ENCODE assay signal across 15 cellular contexts in the genomic region with DNA sequence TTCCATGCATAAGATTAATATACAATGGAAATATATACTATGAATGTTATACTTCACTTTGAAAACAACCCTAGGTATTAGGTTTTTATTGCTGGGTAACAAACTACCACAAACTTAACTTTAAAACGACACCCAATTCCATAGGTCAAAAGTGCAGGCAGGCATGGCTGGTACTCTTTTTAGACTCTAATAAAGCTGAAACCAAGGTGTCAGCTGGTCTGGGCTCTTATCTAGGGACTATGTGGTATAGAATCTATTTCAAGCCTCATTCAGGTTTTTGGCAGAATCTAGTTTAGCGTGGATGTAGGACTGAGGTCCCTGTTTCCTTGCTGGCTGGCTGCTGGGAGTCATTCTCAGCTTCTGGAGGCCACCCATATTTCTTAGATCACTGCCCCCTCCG.
DNase-seq lines count a peak whose midpoint lies in the region; ATAC-seq and TF ChIP-seq lines count a peak whose summit lies in the region.
"Had no signal": no experiment of that assay in that cellular context is flagged by ENCODE, and none has a peak within 500 bp of the region (broad histone marks: within the 10 kb centered on the region; RNA-seq: fewer than 3 reads in every experiment).

No MANE protein-coding gene starts in this region.

- H2BK5ac ChIP-seq in mesenchymal stem cell (ENCODE audit: low read depth, low read length, poor library complexity, severe bottlenecking), result peak overlapping the region; percentile 31

- H3F3A ChIP-seq in MM.1S (ENCODE audit: insufficient read depth, low read length), result no peaks in the 10 kb centered on the region

- TF ChIP-seq CTCF in MM.1S (IDR thresholded peaks at IDR 0.05; ENCODE audit: low read length), result no peak
- TF ChIP-seq CTCF in activated CD8-positive, alpha-beta T cell treated with anti-CD3 and anti-CD28 coated beads for 36 hours (IDR thresholded peaks at IDR 0.05), result no peak

- H3K27me3 ChIP-seq in MM.1S (replicated peaks; ENCODE audit: insufficient read depth, low read length) (no peaks in the 10 kb centered on the region), mesenchymal stem cell (ENCODE audit: control insufficient read depth in 1 of 2, insufficient read depth in 1 of 2, low read length in 2 of 2) (no peaks in the 10 kb centered on the region)
- H3K27me3 ChIP-seq: BLaER1 treated with 17β-estradiol and CSF1 and Interleukin-3, amounts not matched to agents 10 nM and 100 nM had no signal

- H3K4me1 ChIP-seq in MM.1S (ENCODE audit: low read length), result no peaks in the 10 kb centered on the region
- H3K4me1 ChIP-seq in mesenchymal stem cell (ENCODE audit: control insufficient read depth, insufficient read depth, low read depth, low read length), result no peaks in the 10 kb centered on the region

- no peak overlapping the region for H2BK15ac ChIP-seq in mesenchymal stem cell (ENCODE audit: low read depth, poor library complexity, severe bottlenecking)

- no peak overlapping the region for H3K4ac ChIP-seq in mesenchymal stem cell (ENCODE audit: low read depth in 1 of 2, low read length in 2 of 2)

- intact Hi-C loops in activated CD8-positive, alpha-beta T cell treated with anti-CD3 and anti-CD28 coated beads for 36 hours (cut with micrococcal nuclease), result no loop called here

- no peaks in the 10 kb centered on the region for H3K36me3 ChIP-seq in MM.1S (replicated peaks; ENCODE audit: insufficient read depth, low read length)
- peaks cover 0 to 3% of the 10 kb centered on the region in 2 experiments for H3K36me3 ChIP-seq in mesenchymal stem cell (ENCODE audit: control insufficient read depth in 1 of 2, insufficient read depth in 2 of 2, low read depth in 1 of 2, low read length in 2 of 2)

- no peaks in the 10 kb centered on the region for H3K9me2 ChIP-seq in MM.1S (replicated peaks; ENCODE audit: insufficient read depth, low read length)

- H3K27ac Mint-ChIP-seq in activated CD8-positive, alpha-beta T cell treated with anti-CD3 and anti-CD28 coated beads for 36 hours, result no peak overlapping the region
- H3K27ac Mint-ChIP-seq: B cell; CD4-positive, CD25-positive, alpha-beta regulatory T cell had no signal

- peaks cover 2% of the 10 kb centered on the region for H3K9me3 Mint-ChIP-seq in activated CD8-positive, alpha-beta T cell treated with anti-CD3 and anti-CD28 coated beads for 36 hours
- H3K9me3 Mint-ChIP-seq: CD4-positive, CD25-positive, alpha-beta regulatory T cell; CD8-positive, alpha-beta memory T cell had no signal

- H4K91ac ChIP-seq in mesenchymal stem cell (ENCODE audit: low read length), result no peak overlapping the region

- H3K4me3 Mint-ChIP-seq in activated CD8-positive, alpha-beta T cell treated with anti-CD3 and anti-CD28 coated beads for 36 hours, result no peak overlapping the region
- H3K4me3 Mint-ChIP-seq: B cell; CD4-positive, CD25-positive, alpha-beta regulatory T cell; CD8-positive, alpha-beta memory T cell had no signal

- POLR2A ChIA-PET in activated CD8-positive, alpha-beta T cell treated with anti-CD3 and anti-CD28 coated beads for 36 hours (lab: Charles Lee), result no interaction called here

- no peaks in the 10 kb centered on the region for H3K27me3 Mint-ChIP-seq in activated CD8-positive, alpha-beta T cell treated with anti-CD3 and anti-CD28 coated beads for 36 hours
- H3K27me3 Mint-ChIP-seq: B cell; CD4-positive, CD25-positive, alpha-beta regulatory T cell; CD8-positive, alpha-beta memory T cell had no signal

- H3K9ac ChIP-seq in MM.1S (ENCODE audit: low read length) (no peak overlapping the region), mesenchymal stem cell (ENCODE audit: low read length) (no peak overlapping the region)
- H3K9ac ChIP-seq: BLaER1 treated with 17β-estradiol and CSF1 and Interleukin-3, amounts not matched to agents 10 nM and 100 nM; GM23248 had no signal

- H4K20me1 ChIP-seq in MM.1S (ENCODE audit: insufficient read depth, low read length), result no peaks in the 10 kb centered on the region

- H2AK5ac ChIP-seq in mesenchymal stem cell (ENCODE audit: low read length, severe bottlenecking), result no peak overlapping the region

- H3K9me3 ChIP-seq in MM.1S (replicated peaks; ENCODE audit: insufficient read depth, low read length) (no peaks in the 10 kb centered on the region), mesenchymal stem cell (ENCODE audit: control insufficient read depth, low read length) (peaks cover 4% of the 10 kb centered on the region)

- H3K79me1 ChIP-seq in mesenchymal stem cell (replicated peaks; ENCODE audit: low read length, poor library complexity, severe bottlenecking), result peaks cover 12% of the 10 kb centered on the region

- ATAC-seq in activated CD8-positive, alpha-beta T cell treated with anti-CD3 and anti-CD28 coated beads for 36 hours, result no peak

- H3K4me2 ChIP-seq in MM.1S (ENCODE audit: low read depth, low read length), result no peak overlapping the region
- no peak overlapping the region for H3K4me2 ChIP-seq in mesenchymal stem cell (ENCODE audit: low read length, poor library complexity, severe bottlenecking)
- H3K4me2 ChIP-seq: BLaER1 treated with 17β-estradiol and CSF1 and Interleukin-3, amounts not matched to agents 10 nM and 100 nM had no signal

- no peak overlapping the region for H2BK120ac ChIP-seq in mesenchymal stem cell (ENCODE audit: low read depth, low read length)

- no peak overlapping the region for H3K27ac ChIP-seq in MM.1S (ENCODE audit: low read length)
- H3K27ac ChIP-seq in mesenchymal stem cell (ENCODE audit: low read length, poor library complexity, severe bottlenecking), result no peak overlapping the region
- H3K27ac ChIP-seq: BLaER1 treated with 17β-estradiol and CSF1 and Interleukin-3, amounts not matched to agents 10 nM and 100 nM; GM23248 had no signal

- H3K14ac ChIP-seq in mesenchymal stem cell (ENCODE audit: low read length in 2 of 2), result no peak overlapping the region

- no peaks in the 10 kb centered on the region for H3K79me2 ChIP-seq in MM.1S (ENCODE audit: low read length)

- H2AFZ ChIP-seq in MM.1S (ENCODE audit: low read length) (no peak overlapping the region), mesenchymal stem cell (ENCODE audit: low read depth, low read length) (no peak overlapping the region)
- H2AFZ ChIP-seq: GM23248 had no signal

- DNase-seq in D341Med (ENCODE audit: low spot score) (peak; percentile 36), MM.1S (peak; percentile 39), OCI-M1 (lab: John Stamatoyannopoulos, UW) (peak; percentile 27), mesenchymal stem cell (no peak), NCI-H2029 treated with DMSO at 0.1 percent for 48 hours (lab: John Stamatoyannopoulos, UW) (no peak), NCI-H1048 (lab: John Stamatoyannopoulos, UW) (no peak), medulla oblongata (ENCODE audit: extremely low spot score) (no peak)
- no peak for DNase-seq in activated CD8-positive, alpha-beta T cell treated with anti-CD3 and anti-CD28 coated beads for 36 hours
- DNase-seq: CD4-positive, CD25-positive, alpha-beta regulatory T cell; CD8-positive, alpha-beta memory T cell; COR-L47; GM23248; HCEC 1CT had no signal

- H3K36me3 Mint-ChIP-seq in activated CD8-positive, alpha-beta T cell treated with anti-CD3 and anti-CD28 coated beads for 36 hours (ENCODE audit: low read depth), result peaks cover 13% of the 10 kb centered on the region

- no peak overlapping the region for H3K4me3 ChIP-seq in MM.1S (ENCODE audit: low read length)
- no peak overlapping the region for H3K4me3 ChIP-seq in mesenchymal stem cell (ENCODE audit: insufficient read depth in 1 of 2, low read depth in 1 of 2, low read length in 2 of 2)
- H3K4me3 ChIP-seq: BLaER1 treated with 17β-estradiol and CSF1 and Interleukin-3, amounts not matched to agents 10 nM and 100 nM; GM23248 had no signal

- no peak overlapping the region for H2BK12ac ChIP-seq in mesenchymal stem cell (ENCODE audit: low read length in 2 of 2)

- H4K8ac ChIP-seq in mesenchymal stem cell (ENCODE audit: low read length), result no peak overlapping the region

- no peaks in the 10 kb centered on the region for H3K4me1 Mint-ChIP-seq in activated CD8-positive, alpha-beta T cell treated with anti-CD3 and anti-CD28 coated beads for 36 hours (ENCODE audit: low read depth)

- CTCF ChIA-PET in activated CD8-positive, alpha-beta T cell treated with anti-CD3 and anti-CD28 coated beads for 36 hours (lab: Charles Lee), result no interaction called here

- no peak overlapping the region for H3K18ac ChIP-seq in mesenchymal stem cell (ENCODE audit: low read depth in 1 of 2, low read length in 2 of 2)

- WGBS in mesenchymal stem cell, result 92% methylated on average over 1 of the region's 3 CpGs

- no peak overlapping the region for H3K23ac ChIP-seq in mesenchymal stem cell (ENCODE audit: low read length in 2 of 2)

Comparison
In these comparisons a context has a peak if more than half of its experiments do, and no peak if none do; other contexts are left out.
1. DNase-seq: peak in D341Med (single experiment), MM.1S (single experiment) and OCI-M1 (single experiment); none in mesenchymal stem cell (single experiment), NCI-H2029 treated with DMSO at 0.1 percent for 48 hours (single experiment), NCI-H1048 (single experiment), medulla oblongata (single experiment) and activated CD8-positive, alpha-beta T cell treated with anti-CD3 and anti-CD28 coated beads for 36 hours (single experiment).